Comparison of ENCODE assay signal across 20 cellular contexts in genomic region chr1:29514361-29515187, GRCh38.
DNase-seq lines count a peak whose midpoint lies in the region; ATAC-seq and TF ChIP-seq lines count a peak whose summit lies in the region.
"Had no signal": no experiment of that assay in that cellular context is flagged by ENCODE, and none has a peak within 500 bp of the region (broad histone marks: within the 10 kb centered on the region; RNA-seq: fewer than 3 reads in every experiment).

No MANE protein-coding gene starts in this region.

- H3K27me3 Mint-ChIP-seq in osteocyte (ENCODE audit: unreplicated experiment): peaks cover 8% of the 10 kb centered on the region

- no peak for TF ChIP-seq EP300 in esophagus muscularis mucosa (IDR thresholded peaks at IDR 0.05)

- H3K27ac Mint-ChIP-seq in osteocyte (ENCODE audit: unreplicated experiment): no peak overlapping the region
- H3K27ac Mint-ChIP-seq: CD4-positive, CD25-positive, alpha-beta regulatory T cell had no signal

- peaks cover 0 to 4% (median 0%) of the 10 kb centered on the region in 4 donors for H3K4me1 ChIP-seq in esophagus muscularis mucosa

- no peaks in the 10 kb centered on the region for H3K36me3 ChIP-seq in esophagus muscularis mucosa

- TF ChIP-seq POLR2A in esophagus muscularis mucosa (IDR thresholded peaks at IDR 0.05; ENCODE audit: low read depth): no peak

- no peak overlapping the region for H3K4me3 Mint-ChIP-seq in osteocyte (ENCODE audit: unreplicated experiment)
- H3K4me3 Mint-ChIP-seq: CD4-positive, CD25-positive, alpha-beta regulatory T cell had no signal

- H3K4me1 Mint-ChIP-seq in osteocyte (ENCODE audit: unreplicated experiment): no peaks in the 10 kb centered on the region
- H3K4me1 Mint-ChIP-seq: CD4-positive, CD25-positive, alpha-beta regulatory T cell had no signal

- WGBS in esophagus muscularis mucosa: 77% methylated on average over 18 of the region's 18 CpGs

- no peak overlapping the region for H3K4me3 ChIP-seq in esophagus muscularis mucosa
- H3K4me3 ChIP-seq: K562 had no signal

- H3K27me3 ChIP-seq in esophagus muscularis mucosa: peaks cover 0 to 49% (median 6%) of the 10 kb centered on the region in 4 donors

- no peaks in the 10 kb centered on the region for H3K9me3 Mint-ChIP-seq in osteocyte (ENCODE audit: unreplicated experiment)

- intact Hi-C loops in esophagus muscularis mucosa (cut with DNase I) (no loop called here), left colon (cut with DNase I, micrococcal nuclease) (no loop called here)

- TF ChIP-seq CTCF in esophagus muscularis mucosa (IDR thresholded peaks at IDR 0.05): no peak
- no peak for TF ChIP-seq CTCF in osteocyte (IDR thresholded peaks at IDR 0.05)

- DNase-seq in DMS 273 (lab: John Stamatoyannopoulos, UW; ENCODE audit: unreplicated experiment) (peak; percentile 60), NCI-H82 treated with DMSO at 0.1 percent for 48 hours (lab: John Stamatoyannopoulos, UW; ENCODE audit: unreplicated experiment) (peak; percentile 94), esophagus muscularis mucosa (ENCODE audit: extremely low spot score) (peak; percentile 78), osteocyte (ENCODE audit: extremely low spot score, unreplicated experiment) (peak; percentile 69), SW480 (ENCODE audit: low spot score) (no peak), left colon (no peak), cerebellum (ENCODE audit: low spot score) (no peak)
- DNase-seq: AML-193; Calu3; CD4-positive, CD25-positive, alpha-beta regulatory T cell; DND-41; GDM1; NCI-H1436 treated with DMSO at 0.1 percent for 48 hours; NCI-H2107; NCI-H774; SIG-M5 had no signal

- ATAC-seq in HG03039 (IDR thresholded peaks at IDR 0.05; ENCODE audit: unreplicated experiment): no peak
- no peak for ATAC-seq in left colon
- ATAC-seq: HCT116, K562 had no signal

- H3K27ac ChIP-seq in esophagus muscularis mucosa (replicated peaks in 1 of 4): no peak overlapping the region
- H3K27ac ChIP-seq: HL-60 had no signal

- H3K9me3 ChIP-seq in esophagus muscularis mucosa: no peaks in the 10 kb centered on the region

- H3K36me3 Mint-ChIP-seq in osteocyte (ENCODE audit: unreplicated experiment): no peaks in the 10 kb centered on the region
- H3K36me3 Mint-ChIP-seq: CD4-positive, CD25-positive, alpha-beta regulatory T cell had no signal

Comparison
In these comparisons a context has a peak if more than half of its experiments do, and no peak if none do; other contexts are left out.
1. DNase-seq: peak in DMS 273 (single experiment), NCI-H82 treated with DMSO at 0.1 percent for 48 hours (single experiment), esophagus muscularis mucosa (single experiment) and osteocyte (single experiment); none in SW480 (single experiment), left colon (0 of 2) and cerebellum (single experiment).